In genomic region chr5:34409376-34409775, GRCh38 we compare ENCODE assay signal across 22 cellular contexts.
"Had no signal": no experiment of that assay in that cellular context is flagged by ENCODE, and none has a peak within 500 bp of the region (broad histone marks: within the 10 kb centered on the region; RNA-seq: fewer than 3 reads in every experiment).

No MANE protein-coding gene starts in this region.

- ATAC-seq: activated CD8-positive, alpha-beta T cell treated with anti-CD3 and anti-CD28 coated beads for 36 hours; activated naive CD8-positive, alpha-beta T cell treated with anti-CD3 and anti-CD28 coated beads, Interleukin-2, amount 50 U/mL, for 24 hours; esophagus mucosa; mucosa of descending colon; naive thymus-derived CD8-positive, alpha-beta T cell; psoas muscle; right cardiac atrium; stimulated activated effector memory CD8-positive, alpha-beta T cell treated with anti-CD3 and anti-CD28 coated beads, Interleukin-12 subunit alpha, Interleukin-12 subunit beta, amount 100 ng/mL, for 72 hours had no signal

- H3K4me2 ChIP-seq: smooth muscle cell had no signal

- H3K36me3 Mint-ChIP-seq: memory B cell; naive thymus-derived CD8-positive, alpha-beta T cell; stimulated activated effector memory CD8-positive, alpha-beta T cell treated with anti-CD3 and anti-CD28 coated beads, Interleukin-12 subunit alpha, Interleukin-12 subunit beta, amount 100 ng/mL, for 72 hours had no signal

- H3K4me3 ChIP-seq: ascending aorta, colonic mucosa, mucosa of descending colon, ovary, psoas muscle, smooth muscle cell, stomach, testis, upper lobe of left lung had no signal

- H3K27ac ChIP-seq: ascending aorta, colonic mucosa, ovary, psoas muscle, stomach, testis, upper lobe of left lung had no signal

- H3K36me3 ChIP-seq: ascending aorta, colonic mucosa, ovary, stomach, upper lobe of left lung had no signal

- H3K4me1 ChIP-seq: ascending aorta, colonic mucosa, psoas muscle, stomach, testis, upper lobe of left lung had no signal

- H3K4me1 Mint-ChIP-seq: activated CD4-positive, alpha-beta T cell treated with anti-CD3 and anti-CD28 coated beads, Interleukin-2, amount 10 ng/mL, durations not matched to agents 24 days and 14 days; activated naive CD8-positive, alpha-beta T cell treated with anti-CD3 and anti-CD28 coated beads, Interleukin-2, amount 50 U/mL, for 24 hours; central memory CD8-positive, alpha-beta T cell; memory B cell; naive thymus-derived CD8-positive, alpha-beta T cell; stimulated activated effector memory CD8-positive, alpha-beta T cell treated with anti-CD3 and anti-CD28 coated beads, Interleukin-12 subunit alpha, Interleukin-12 subunit beta, amount 100 ng/mL, for 72 hours had no signal

- H3K27ac Mint-ChIP-seq: activated CD4-positive, alpha-beta T cell treated with anti-CD3 and anti-CD28 coated beads, Interleukin-2, amount 10 ng/mL, durations not matched to agents 24 days and 14 days; activated CD8-positive, alpha-beta T cell treated with anti-CD3 and anti-CD28 coated beads for 36 hours; activated naive CD4-positive, alpha-beta T cell treated with anti-CD3 and anti-CD28 coated beads for 36 hours; activated naive CD8-positive, alpha-beta T cell treated with anti-CD3 and anti-CD28 coated beads, Interleukin-2, amount 50 U/mL, for 24 hours; activated T-cell treated with anti-CD3 and anti-CD28 coated beads, Interleukin-2, amount 50 U/mL, for 24 hours; memory B cell; naive thymus-derived CD8-positive, alpha-beta T cell; stimulated activated effector memory CD8-positive, alpha-beta T cell treated with anti-CD3 and anti-CD28 coated beads, Interleukin-12 subunit alpha, Interleukin-12 subunit beta, amount 100 ng/mL, for 72 hours had no signal

- H3K27me3 Mint-ChIP-seq: activated T-cell treated with anti-CD3 and anti-CD28 coated beads, Interleukin-2, amount 50 U/mL, for 24 hours; memory B cell had no signal

- H3K27me3 ChIP-seq: ascending aorta, colonic mucosa, ovary, stomach, testis, upper lobe of left lung had no signal

- DNase-seq: activated CD4-positive, alpha-beta T cell treated with anti-CD3 and anti-CD28 coated beads, Interleukin-2, amount 10 ng/mL, durations not matched to agents 24 days and 14 days; activated CD8-positive, alpha-beta T cell treated with anti-CD3 and anti-CD28 coated beads for 36 hours; activated naive CD4-positive, alpha-beta T cell treated with anti-CD3 and anti-CD28 coated beads for 36 hours; activated naive CD8-positive, alpha-beta T cell treated with anti-CD3 and anti-CD28 coated beads, Interleukin-2, amount 50 U/mL, for 24 hours; activated T-cell treated with anti-CD3 and anti-CD28 coated beads, Interleukin-2, amount 50 U/mL, for 24 hours; colonic mucosa; mucosa of descending colon; naive thymus-derived CD8-positive, alpha-beta T cell; ovary; psoas muscle; right cardiac atrium; stimulated activated CD4-positive, alpha-beta T cell treated with anti-CD3 and anti-CD28 coated beads, Interleukin-4, amount 100 ng/mL, for 24 hours; stomach; T1000; testis; upper lobe of left lung had no signal

- H3K9me3 Mint-ChIP-seq: activated CD4-positive, alpha-beta T cell treated with anti-CD3 and anti-CD28 coated beads, Interleukin-2, amount 10 ng/mL, durations not matched to agents 24 days and 14 days; activated CD8-positive, alpha-beta T cell treated with anti-CD3 and anti-CD28 coated beads for 36 hours; activated naive CD4-positive, alpha-beta T cell treated with anti-CD3 and anti-CD28 coated beads for 36 hours; activated naive CD8-positive, alpha-beta T cell treated with anti-CD3 and anti-CD28 coated beads, Interleukin-2, amount 50 U/mL, for 24 hours; activated T-cell treated with anti-CD3 and anti-CD28 coated beads, Interleukin-2, amount 50 U/mL, for 24 hours; central memory CD8-positive, alpha-beta T cell; memory B cell; naive thymus-derived CD8-positive, alpha-beta T cell; stimulated activated effector memory CD8-positive, alpha-beta T cell treated with anti-CD3 and anti-CD28 coated beads, Interleukin-12 subunit alpha, Interleukin-12 subunit beta, amount 100 ng/mL, for 72 hours had no signal

- H3K9me3 ChIP-seq: ascending aorta, colonic mucosa, mucosa of descending colon, ovary, psoas muscle, stomach, testis, upper lobe of left lung had no signal

- H3K4me3 Mint-ChIP-seq: activated CD4-positive, alpha-beta T cell treated with anti-CD3 and anti-CD28 coated beads, Interleukin-2, amount 10 ng/mL, durations not matched to agents 24 days and 14 days; activated CD8-positive, alpha-beta T cell treated with anti-CD3 and anti-CD28 coated beads for 36 hours; activated naive CD4-positive, alpha-beta T cell treated with anti-CD3 and anti-CD28 coated beads for 36 hours; activated naive CD8-positive, alpha-beta T cell treated with anti-CD3 and anti-CD28 coated beads, Interleukin-2, amount 50 U/mL, for 24 hours; activated T-cell treated with anti-CD3 and anti-CD28 coated beads, Interleukin-2, amount 50 U/mL, for 24 hours; central memory CD8-positive, alpha-beta T cell; memory B cell; naive thymus-derived CD8-positive, alpha-beta T cell; stimulated activated effector memory CD8-positive, alpha-beta T cell treated with anti-CD3 and anti-CD28 coated beads, Interleukin-12 subunit alpha, Interleukin-12 subunit beta, amount 100 ng/mL, for 72 hours had no signal
